Comparison of ENCODE assay signal across 8 cellular contexts in the genomic region with DNA sequence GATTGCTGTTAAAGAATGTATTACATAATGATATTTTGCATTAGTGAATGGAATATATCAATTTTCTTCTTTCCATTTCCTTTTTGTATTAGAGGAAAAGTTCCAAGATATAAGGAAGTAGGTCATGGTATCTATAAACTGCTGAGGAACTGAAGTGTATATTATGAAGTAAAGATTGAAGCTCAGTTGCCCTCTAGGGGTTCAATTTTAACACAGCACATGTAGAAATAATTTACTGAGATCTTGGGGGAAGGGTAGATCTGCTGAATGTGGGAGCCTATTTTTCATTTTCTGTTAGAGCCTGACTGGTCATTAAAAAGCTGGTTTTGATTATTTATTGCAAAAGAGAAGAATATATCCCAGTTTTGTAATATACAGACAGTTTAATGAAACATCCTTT. TPM values are rescaled to one million over a fixed set of nuclear protein-coding genes. Genes with fewer than 3 reads are reported as not detected.
DNase-seq lines count a peak whose midpoint lies in the region; ATAC-seq and TF ChIP-seq lines count a peak whose summit lies in the region.

No MANE protein-coding gene starts in this region.

- ATAC-seq in GM19023 (IDR thresholded peaks at IDR 0.05; ENCODE audit: unreplicated experiment) (peak; percentile 83), HG03103 (IDR thresholded peaks at IDR 0.05; ENCODE audit: low read depth, unreplicated experiment) (peak; percentile 88), memory B cell (ENCODE audit: low read depth) (peak; percentile 54)
- no peak for ATAC-seq in activated T-helper 17 cell treated with anti-CD3 and anti-CD28 coated beads, Interleukin-2, amount 50 U/mL, for 72 hours (replicated peaks)

- H3K9me3 ChIP-seq in Caco-2 = no peaks in the 10 kb centered on the region
- H3K9me3 ChIP-seq in colonic mucosa = no peaks in the 10 kb centered on the region

- no TSS peak for BruUV-seq in Caco-2 (replicated peaks; lab: Mats Ljungman, UMichigan)

- no peak overlapping the region for H3K4me3 Mint-ChIP-seq in Caco-2 (ENCODE audit: unreplicated experiment)
- no peak overlapping the region for H3K4me3 Mint-ChIP-seq in memory B cell
- H3K4me3 Mint-ChIP-seq in activated T-helper 17 cell treated with anti-CD3 and anti-CD28 coated beads, Interleukin-2, amount 50 U/mL, for 72 hours = no peak overlapping the region

- H3K4me3 ChIP-seq in Caco-2 (ENCODE audit: low read depth, low read length) (no peak overlapping the region), colonic mucosa (no peak overlapping the region)

- H3K4me1 ChIP-seq in Caco-2 (no peaks in the 10 kb centered on the region), colonic mucosa (no peaks in the 10 kb centered on the region)

- CTCF ChIA-PET in Caco-2 (lab: Charles Lee) = interaction anchor here (1.0 kb wide), 1 partner anchor 575 kb away, joined by 7 read pairs; no protein-coding TSS in a partner anchor

- H3K27ac ChIP-seq in colonic mucosa = no peak overlapping the region

- H3K27me3 Mint-ChIP-seq in Caco-2 (ENCODE audit: insufficient read depth, unreplicated experiment) (no peaks in the 10 kb centered on the region), memory B cell (no peaks in the 10 kb centered on the region)
- no peaks in the 10 kb centered on the region for H3K27me3 Mint-ChIP-seq in activated T-helper 17 cell treated with anti-CD3 and anti-CD28 coated beads, Interleukin-2, amount 50 U/mL, for 72 hours

- H3K27me3 ChIP-seq in Caco-2 (replicated peaks; ENCODE audit: control insufficient read depth, insufficient read depth, low read length) (no peaks in the 10 kb centered on the region), colonic mucosa (no peaks in the 10 kb centered on the region)

- no peak overlapping the region for H3K27ac Mint-ChIP-seq in Caco-2 (ENCODE audit: unreplicated experiment)
- no peak overlapping the region for H3K27ac Mint-ChIP-seq in memory B cell
- no peak overlapping the region for H3K27ac Mint-ChIP-seq in activated T-helper 17 cell treated with anti-CD3 and anti-CD28 coated beads, Interleukin-2, amount 50 U/mL, for 72 hours

- DNase-seq in Caco-2 (peak in 1 of 2 experiments; percentile 8), NOMO-1 (lab: John Stamatoyannopoulos, UW; ENCODE audit: unreplicated experiment in 2 of 2) (peak; percentile 12 to 83), colonic mucosa (no peak), memory B cell (ENCODE audit: low spot score in 2 of 2) (no peak), posterior vena cava (ENCODE audit: low spot score) (no peak)

- H3K36me3 Mint-ChIP-seq in Caco-2 (ENCODE audit: insufficient read depth, unreplicated experiment) (peaks cover 6% of the 10 kb centered on the region), memory B cell (peaks cover 9% of the 10 kb centered on the region)
- peaks cover 5% of the 10 kb centered on the region for H3K36me3 Mint-ChIP-seq in activated T-helper 17 cell treated with anti-CD3 and anti-CD28 coated beads, Interleukin-2, amount 50 U/mL, for 72 hours (ENCODE audit: low read depth)

- H3K36me3 ChIP-seq in Caco-2 (ENCODE audit: control insufficient read depth, insufficient read depth, low read length) = no peaks in the 10 kb centered on the region
- H3K36me3 ChIP-seq in colonic mucosa = no peaks in the 10 kb centered on the region

- POLR2A ChIA-PET in Caco-2 (lab: Charles Lee) = no interaction called here

- H3K9me3 Mint-ChIP-seq in Caco-2 (ENCODE audit: unreplicated experiment) (no peaks in the 10 kb centered on the region), memory B cell (no peaks in the 10 kb centered on the region)
- no peaks in the 10 kb centered on the region for H3K9me3 Mint-ChIP-seq in activated T-helper 17 cell treated with anti-CD3 and anti-CD28 coated beads, Interleukin-2, amount 50 U/mL, for 72 hours

- H3K4me1 Mint-ChIP-seq in Caco-2 (ENCODE audit: low read depth, unreplicated experiment) = no peaks in the 10 kb centered on the region
- H3K4me1 Mint-ChIP-seq in memory B cell = peaks cover 5% of the 10 kb centered on the region
- no peaks in the 10 kb centered on the region for H3K4me1 Mint-ChIP-seq in activated T-helper 17 cell treated with anti-CD3 and anti-CD28 coated beads, Interleukin-2, amount 50 U/mL, for 72 hours

- intact Hi-C loops in Caco-2 (cut with micrococcal nuclease; ENCODE audit: unreplicated experiment) (loop anchor here (1.0 to 2.0 kb wide), 3 partner anchors 210 to 574 kb away; no protein-coding TSS in a partner anchor), colonic mucosa (cut with DNase I) (loop anchor here (10.0 kb wide), 1 partner anchor 372 kb away; no protein-coding TSS in a partner anchor), posterior vena cava (cut with DNase I) (no loop called here)

- H3K9ac ChIP-seq in colonic mucosa (ENCODE audit: low read depth in 2 of 2, low read length in 2 of 2) = no peak overlapping the region

- TF ChIP-seq CTCF in Caco-2 (IDR thresholded peaks at IDR 0.05; ENCODE audit: insufficient read depth in 1 of 2, low read depth in 1 of 2, low read length in 1 of 2, severe bottlenecking in 1 of 2, unreplicated experiment in 1 of 2) (peak; percentile 32 to 53), colonic mucosa (IDR thresholded peaks at IDR 0.05) (peak; percentile 46)

RNA-seq across cellular contexts. Expression of gene CMC1, which starts 45.2 kb away (rescaled TPM):
- total RNA-seq in Caco-2 (2022) (22.8 and 23.7 TPM in 2 replicates), colonic mucosa (10 to 100 TPM; 29.7 to 41.5 TPM), posterior vena cava (10 to 100 TPM; 15.6 to 16.2 TPM)
- 10 to 100 TPM; 19.1 to 20.5 TPM for total RNA-seq in activated T-helper 17 cell treated with anti-CD3 and anti-CD28 coated beads, Interleukin-2, amount 50 U/mL, for 72 hours

Comparison
In these comparisons a context has a peak if more than half of its experiments do, and no peak if none do; other contexts are left out.
1. DNase-seq: peak in NOMO-1 (2 of 2); none in colonic mucosa (single experiment), memory B cell (0 of 2) and posterior vena cava (single experiment).
2. intact Hi-C loops: an anchor here in Caco-2 (1.0 to 2.0 kb wide) and colonic mucosa (10.0 kb wide); none called in posterior vena cava.